Comparison of ENCODE assay signal across 15 cellular contexts in the genomic region with DNA sequence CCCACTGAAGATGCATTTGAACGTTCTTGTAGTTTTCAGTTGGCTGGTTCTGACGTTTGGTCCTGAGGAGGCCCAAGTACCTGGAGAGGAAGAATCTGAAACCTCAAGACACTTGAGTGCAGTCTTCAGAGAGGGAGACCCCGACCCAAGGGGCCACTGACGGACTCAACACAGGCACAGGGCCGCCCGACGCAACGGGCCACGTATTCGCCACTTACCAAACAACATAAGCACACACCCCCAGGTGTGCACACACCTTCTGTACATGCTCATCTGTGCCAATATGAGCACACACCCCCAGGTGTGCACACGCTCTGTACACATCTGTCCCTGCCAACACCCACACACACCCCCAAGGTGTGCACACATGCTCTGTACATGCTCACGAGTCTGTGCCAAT.
"Had no signal": no experiment of that assay in that cellular context is flagged by ENCODE, and none has a peak within 500 bp of the region (broad histone marks: within the 10 kb centered on the region; RNA-seq: fewer than 3 reads in every experiment).

No MANE protein-coding gene starts in this region.

- DNase-seq: activated CD4-positive, alpha-beta T cell treated with anti-CD3 and anti-CD28 coated beads for 48 hours; activated naive CD4-positive, alpha-beta T cell treated with Interleukin-2 at 50 U/mL for 16 hours; central memory CD4-positive, alpha-beta T cell; cortex of kidney; erythroblast; immature natural killer cell; left colon; mammary epithelial cell; right cardiac atrium; T-cell; T1000; trophoblast cell had no signal

- H3K4me1 Mint-ChIP-seq: immature natural killer cell had no signal

- H3K27ac Mint-ChIP-seq: immature natural killer cell; stimulated activated effector memory CD8-positive, alpha-beta T cell treated with anti-CD3 and anti-CD28 coated beads, Interleukin-12 subunit alpha, Interleukin-12 subunit beta, amount 100 ng/mL, for 72 hours; T-cell; WTC11 had no signal

- H3K36me3 Mint-ChIP-seq: stimulated activated effector memory CD8-positive, alpha-beta T cell treated with anti-CD3 and anti-CD28 coated beads, Interleukin-12 subunit alpha, Interleukin-12 subunit beta, amount 100 ng/mL, for 72 hours; T-cell; WTC11 had no signal

- ATAC-seq: left colon, right cardiac atrium, T-cell, WTC11 had no signal

- H3K4me3 Mint-ChIP-seq: immature natural killer cell; stimulated activated effector memory CD8-positive, alpha-beta T cell treated with anti-CD3 and anti-CD28 coated beads, Interleukin-12 subunit alpha, Interleukin-12 subunit beta, amount 100 ng/mL, for 72 hours; T-cell; WTC11 had no signal

- H3K4me3 ChIP-seq: smooth muscle cell had no signal

- H3K4me2 ChIP-seq: smooth muscle cell had no signal

- H3K9me3 Mint-ChIP-seq: immature natural killer cell; stimulated activated effector memory CD8-positive, alpha-beta T cell treated with anti-CD3 and anti-CD28 coated beads, Interleukin-12 subunit alpha, Interleukin-12 subunit beta, amount 100 ng/mL, for 72 hours; T-cell; WTC11 had no signal
